ENCODE assay signal across 8 cellular contexts in the genomic region with DNA sequence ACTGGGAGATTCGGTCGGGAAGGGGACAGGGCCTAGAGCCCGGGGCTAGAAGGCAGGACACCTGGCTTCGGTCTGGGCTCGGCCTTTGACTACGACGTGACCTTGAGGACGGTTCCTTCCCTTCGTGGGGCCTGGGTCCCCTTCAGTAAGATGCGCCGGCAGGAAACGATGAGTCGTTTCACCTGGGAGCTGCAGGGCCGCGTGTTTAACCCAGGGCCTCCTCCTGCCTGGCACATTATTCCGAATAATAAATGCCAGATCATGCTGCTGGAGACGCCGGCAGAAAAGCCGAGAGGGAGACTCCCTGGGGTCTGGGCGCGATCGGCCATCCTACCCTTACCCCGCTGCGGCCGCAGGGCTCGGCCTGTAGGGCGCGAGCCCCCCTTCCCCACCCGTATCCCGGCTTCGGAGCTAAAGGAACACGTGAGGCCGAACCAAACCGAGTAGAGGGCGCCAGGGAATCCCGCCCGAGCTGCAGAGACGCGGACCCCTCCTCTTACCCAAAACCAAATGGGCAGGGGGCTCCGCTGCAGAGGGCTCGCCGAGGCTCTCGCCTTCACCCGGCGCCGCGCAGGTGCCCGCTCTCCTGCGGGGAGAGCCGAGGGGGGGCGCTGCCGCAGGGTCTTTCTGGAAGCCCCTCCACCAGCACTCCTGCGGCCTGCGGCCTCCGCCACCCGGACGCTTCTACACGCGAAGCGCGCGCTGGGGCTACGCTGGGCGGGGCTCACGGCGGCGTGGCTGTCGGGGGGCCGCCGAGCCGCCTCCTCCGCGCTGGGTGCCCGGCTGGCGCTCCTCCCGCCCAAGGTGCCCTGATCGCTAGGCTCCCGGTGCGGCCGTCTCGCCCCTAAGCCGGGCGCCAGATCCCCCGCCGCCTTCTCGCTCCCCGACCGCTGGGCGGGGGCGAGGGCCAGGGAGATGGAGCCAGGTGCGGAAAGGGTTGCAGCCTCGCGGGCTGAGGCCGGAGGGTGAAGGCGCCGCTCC. TPM values are rescaled to one million over a fixed set of nuclear protein-coding genes. Genes with fewer than 3 reads are reported as not detected.
DNase-seq lines count a peak whose midpoint lies in the region; ATAC-seq and TF ChIP-seq lines count a peak whose summit lies in the region.

A gene with protein sequence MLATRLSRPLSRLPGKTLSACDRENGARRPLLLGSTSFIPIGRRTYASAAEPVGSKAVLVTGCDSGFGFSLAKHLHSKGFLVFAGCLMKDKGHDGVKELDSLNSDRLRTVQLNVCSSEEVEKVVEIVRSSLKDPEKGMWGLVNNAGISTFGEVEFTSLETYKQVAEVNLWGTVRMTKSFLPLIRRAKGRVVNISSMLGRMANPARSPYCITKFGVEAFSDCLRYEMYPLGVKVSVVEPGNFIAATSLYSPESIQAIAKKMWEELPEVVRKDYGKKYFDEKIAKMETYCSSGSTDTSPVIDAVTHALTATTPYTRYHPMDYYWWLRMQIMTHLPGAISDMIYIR (minus strand): TSS at position 688 of the 981 bp plus-strand sequence. CDS start 9,525 bp downstream, outside the sequence.

- H3K36me3 ChIP-seq in HUES6 (ENCODE audit: control insufficient read depth, insufficient read depth, low read length): no peaks in the 10 kb centered on the region
- no peaks in the 10 kb centered on the region for H3K36me3 ChIP-seq in heart right ventricle
- H3K36me3 ChIP-seq in aorta (ENCODE audit: control insufficient read depth in 1 of 2, insufficient read depth in 2 of 2, low read length in 1 of 2): no peaks in the 10 kb centered on the region

- DNase-seq in CD4-positive, alpha-beta T cell: peak; percentile 14 to 66 (median 36)
- DNase-seq in SK-MEL-5 (ENCODE audit: low read depth, low spot score) (peak; percentile 20), heart right ventricle (peak; percentile 8 to 49), retina (peak; percentile 90), aorta (peak; percentile 58 to 80)
- peak; percentile 78 for DNase-seq in activated naive CD4-positive, alpha-beta T cell treated with anti-CD3 and anti-CD28 coated beads, Interleukin-2, amount 50 U/mL, for 16 hours

- peak within 1 kb of the TSS; percentile 78 for H3K4me3 ChIP-seq in HUES6 (ENCODE audit: low read depth, low read length)
- H3K4me3 ChIP-seq in heart right ventricle: peak within 1 kb of the TSS; percentile 40 to 93 (median 84)
- peak within 1 kb of the TSS; percentile 45 to 69 for H3K4me3 ChIP-seq in aorta (ENCODE audit: low read length in 2 of 2)

- peak within 1 kb of the TSS; percentile 82 for H3K9ac ChIP-seq in HUES6 (ENCODE audit: low read length)

- CTCF ChIA-PET in CD4-positive, alpha-beta T cell (lab: Charles Lee): interaction anchor here (0.7 to 1.1 kb wide), 2 partner anchors 17 to 299 kb away, joined by 3 to 4 read pairs; no protein-coding TSS in a partner anchor

- H3K27me3 ChIP-seq in CD4-positive, alpha-beta T cell (ENCODE audit: control insufficient read depth, insufficient read depth, low read length): no peaks in the 10 kb centered on the region
- peaks cover 29% of the 10 kb centered on the region for H3K27me3 ChIP-seq in HUES6 (ENCODE audit: control insufficient read depth, insufficient read depth, low read length)
- peaks cover 0 to 41% (median 25%) of the 10 kb centered on the region in 7 donors for H3K27me3 ChIP-seq in heart right ventricle
- H3K27me3 ChIP-seq in aorta (ENCODE audit: control insufficient read depth in 1 of 2, insufficient read depth in 2 of 2, low read length in 1 of 2): no peaks in the 10 kb centered on the region

- in situ Hi-C loops in SK-MEL-5 (cut with HindIII; ENCODE audit: low pct_unique_long_range_greater_than_20kb, low sequenced_read_pairs): no loop called here

- 0 to 1% methylated on average over 80 to 96 of the region's 96 CpGs for WGBS in heart right ventricle, 2 donors
- WGBS in aorta, 2 donors: 1% methylated on average over 61 to 96 of the region's 96 CpGs

- POLR2A ChIA-PET in CD4-positive, alpha-beta T cell (lab: Charles Lee): interaction anchor here (1.1 to 1.9 kb wide), 3 partner anchors 57 to 194 kb away, joined by 3 to 6 read pairs (median 5); partner anchors contain the start of gene FYTTD1

- H3K4me3 Mint-ChIP-seq in CD4-positive, alpha-beta T cell: peak within 1 kb of the TSS; percentile 96

- peak within 1 kb of the TSS; percentile 84 for H3K27ac Mint-ChIP-seq in CD4-positive, alpha-beta T cell

- H3K4me1 Mint-ChIP-seq in CD4-positive, alpha-beta T cell (ENCODE audit: low read depth): peaks cover 31% of the 10 kb centered on the region

- ATAC-seq in CD4-positive, alpha-beta T cell (ENCODE audit: poor library complexity): peak; percentile 25
- ATAC-seq in GM19452 (IDR thresholded peaks at IDR 0.05; ENCODE audit: unreplicated experiment) (peak; percentile 32), heart right ventricle (peak in 7 of 8 donors; percentile 6 to 55 (median 19)), aorta (ENCODE audit: low FRiP score) (peak; percentile 52)

- TF ChIP-seq CTCF in CD4-positive, alpha-beta T cell (IDR thresholded peaks at IDR 0.05): no peak
- peak in 1 of 9 donors; percentile 17 for TF ChIP-seq CTCF in heart right ventricle (IDR thresholded peaks at IDR 0.05)

- H3K4me1 ChIP-seq in HUES6 (ENCODE audit: control insufficient read depth, insufficient read depth, low read length) (peaks cover 12% of the 10 kb centered on the region), heart right ventricle (peaks cover 0 to 29% (median 22%) of the 10 kb centered on the region in 9 donors), aorta (ENCODE audit: control insufficient read depth in 1 of 2, insufficient read depth in 2 of 2, low read length in 2 of 2) (no peaks in the 10 kb centered on the region)

- H3K9me3 ChIP-seq in CD4-positive, alpha-beta T cell (ENCODE audit: control insufficient read depth, low read length): no peaks in the 10 kb centered on the region
- H3K9me3 ChIP-seq in HUES6 (ENCODE audit: control insufficient read depth, insufficient read depth, low read depth, low read length): peaks cover 6% of the 10 kb centered on the region
- H3K9me3 ChIP-seq in heart right ventricle: no peaks in the 10 kb centered on the region
- no peaks in the 10 kb centered on the region for H3K9me3 ChIP-seq in aorta (ENCODE audit: control insufficient read depth, low read length)

- H3K27me3 Mint-ChIP-seq in CD4-positive, alpha-beta T cell: peaks cover 18% of the 10 kb centered on the region

- H3K36me3 Mint-ChIP-seq in CD4-positive, alpha-beta T cell (ENCODE audit: low read depth): peaks cover 15% of the 10 kb centered on the region

- H3K27ac ChIP-seq in CD4-positive, alpha-beta T cell (ENCODE audit: low read depth, low read length): peak within 1 kb of the TSS; percentile 81
- H3K27ac ChIP-seq in HUES6 (ENCODE audit: low read depth, low read length) (peak within 1 kb of the TSS; percentile 52; the same call in 1 of the 2 replicates), heart right ventricle (peak within 1 kb of the TSS; percentile 80 to 94 (median 88)), aorta (ENCODE audit: low read depth in 1 of 2, low read length in 2 of 2) (peak within 1 kb of the TSS; percentile 65 to 76)

- no peaks in the 10 kb centered on the region for H3K9me3 Mint-ChIP-seq in CD4-positive, alpha-beta T cell

- intact Hi-C loops in CD4-positive, alpha-beta T cell (cut with DNase I, micrococcal nuclease): loop anchor here in 1 of 2 experiments (5.0 to 10.0 kb wide), 4 partner anchors 197 to 611 kb away; partner anchors contain the start of genes DLG1 and NCBP2
- intact Hi-C loops in heart right ventricle (cut with DNase I) (no loop called here), aorta (cut with DNase I) (no loop called here)

RNA-seq across cellular contexts. Expression of the gene that starts here (rescaled TPM):
- total RNA-seq in CD4-positive, alpha-beta T cell: 10 to 100 TPM; 17.7 to 22.2 TPM
- 5.0 and 8.1 TPM in 2 replicates for total RNA-seq in SK-MEL-5 (2014; rRNA removed; shearing (Covaris generic))
- polyA plus RNA-seq in SK-MEL-5 (2015; cell fraction: cytosol; rRNA removed): 8.8 and 14.8 TPM in 2 replicates
- 10.3 and 21.3 TPM in 2 replicates for polyA plus RNA-seq in SK-MEL-5 (2015; cell fraction: nucleus; rRNA removed)
- 100 to 1,000 TPM in 4 of 10 donors, 10 to 100 TPM in 6; 38.6 to 144 (median 82.5) TPM for total RNA-seq in heart right ventricle
- 10 to 100 TPM in 1 of 2 donors, 1 to 10 TPM in 1; 9.6 to 85.4 TPM for polyA plus RNA-seq in heart right ventricle
- total RNA-seq in aorta: 1 to 10 TPM; 3.5 to 5.6 TPM
- polyA plus RNA-seq in aorta: 10 to 100 TPM in 1 of 2 donors, 1 to 10 TPM in 1; 7.6 to 17.8 TPM

Comparison
In these comparisons a context has a peak if more than half of its experiments do, and no peak if none do; other contexts are left out.
1. Peak in every context shown above with its lines: DNase-seq, ATAC-seq, H3K4me3 ChIP-seq and H3K27ac ChIP-seq.
2. DNase-seq: peak in every context shown above with its lines; median percentile 90 in retina; 78 in activated naive CD4-positive, alpha-beta T cell treated with anti-CD3 and anti-CD28 coated beads, Interleukin-2, amount 50 U/mL, for 16 hours; 69 in aorta; 36 in CD4-positive, alpha-beta T cell; 28 in heart right ventricle; 20 in SK-MEL-5.